ENCODE assay signal across 1 cellular context in the genomic region with DNA sequence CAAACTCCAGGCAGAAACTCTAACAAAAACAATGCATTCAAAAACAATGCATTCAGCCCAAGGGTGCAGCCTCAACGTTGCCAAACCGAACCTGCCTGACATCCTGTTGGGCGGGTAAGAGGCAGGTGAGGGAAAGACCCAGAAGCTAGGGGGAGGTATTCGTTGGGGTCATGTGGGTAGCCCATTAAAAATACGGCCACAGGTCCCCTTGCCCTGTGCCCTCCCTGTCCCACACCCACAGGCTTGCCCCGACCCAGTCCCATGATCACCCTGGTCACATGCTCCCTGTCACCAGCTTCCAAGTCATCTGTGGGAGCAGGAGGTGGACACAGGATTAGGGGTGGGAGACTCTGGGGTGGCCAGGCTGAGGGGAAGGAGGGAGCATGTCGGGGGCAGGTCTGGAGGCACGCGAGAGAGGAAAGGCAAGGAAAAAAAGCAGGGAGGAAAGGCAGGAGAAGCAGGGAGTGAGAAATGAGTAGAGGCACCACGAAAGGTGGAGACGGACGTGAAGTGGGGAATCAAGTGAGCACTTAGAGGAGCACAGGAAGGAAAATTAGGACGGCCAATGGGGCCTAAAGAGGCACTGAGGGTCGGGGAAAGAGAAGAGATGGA.
TF ChIP-seq lines count a peak whose summit lies in the region.

No MANE protein-coding gene starts in this region.

TF ChIP-seq in HepG2, 621 proteins besides CTCF, POLR2A, EP300 and RAD21 (continued from another document and continues in another):
- TF ChIP-seq, protein P1, sequence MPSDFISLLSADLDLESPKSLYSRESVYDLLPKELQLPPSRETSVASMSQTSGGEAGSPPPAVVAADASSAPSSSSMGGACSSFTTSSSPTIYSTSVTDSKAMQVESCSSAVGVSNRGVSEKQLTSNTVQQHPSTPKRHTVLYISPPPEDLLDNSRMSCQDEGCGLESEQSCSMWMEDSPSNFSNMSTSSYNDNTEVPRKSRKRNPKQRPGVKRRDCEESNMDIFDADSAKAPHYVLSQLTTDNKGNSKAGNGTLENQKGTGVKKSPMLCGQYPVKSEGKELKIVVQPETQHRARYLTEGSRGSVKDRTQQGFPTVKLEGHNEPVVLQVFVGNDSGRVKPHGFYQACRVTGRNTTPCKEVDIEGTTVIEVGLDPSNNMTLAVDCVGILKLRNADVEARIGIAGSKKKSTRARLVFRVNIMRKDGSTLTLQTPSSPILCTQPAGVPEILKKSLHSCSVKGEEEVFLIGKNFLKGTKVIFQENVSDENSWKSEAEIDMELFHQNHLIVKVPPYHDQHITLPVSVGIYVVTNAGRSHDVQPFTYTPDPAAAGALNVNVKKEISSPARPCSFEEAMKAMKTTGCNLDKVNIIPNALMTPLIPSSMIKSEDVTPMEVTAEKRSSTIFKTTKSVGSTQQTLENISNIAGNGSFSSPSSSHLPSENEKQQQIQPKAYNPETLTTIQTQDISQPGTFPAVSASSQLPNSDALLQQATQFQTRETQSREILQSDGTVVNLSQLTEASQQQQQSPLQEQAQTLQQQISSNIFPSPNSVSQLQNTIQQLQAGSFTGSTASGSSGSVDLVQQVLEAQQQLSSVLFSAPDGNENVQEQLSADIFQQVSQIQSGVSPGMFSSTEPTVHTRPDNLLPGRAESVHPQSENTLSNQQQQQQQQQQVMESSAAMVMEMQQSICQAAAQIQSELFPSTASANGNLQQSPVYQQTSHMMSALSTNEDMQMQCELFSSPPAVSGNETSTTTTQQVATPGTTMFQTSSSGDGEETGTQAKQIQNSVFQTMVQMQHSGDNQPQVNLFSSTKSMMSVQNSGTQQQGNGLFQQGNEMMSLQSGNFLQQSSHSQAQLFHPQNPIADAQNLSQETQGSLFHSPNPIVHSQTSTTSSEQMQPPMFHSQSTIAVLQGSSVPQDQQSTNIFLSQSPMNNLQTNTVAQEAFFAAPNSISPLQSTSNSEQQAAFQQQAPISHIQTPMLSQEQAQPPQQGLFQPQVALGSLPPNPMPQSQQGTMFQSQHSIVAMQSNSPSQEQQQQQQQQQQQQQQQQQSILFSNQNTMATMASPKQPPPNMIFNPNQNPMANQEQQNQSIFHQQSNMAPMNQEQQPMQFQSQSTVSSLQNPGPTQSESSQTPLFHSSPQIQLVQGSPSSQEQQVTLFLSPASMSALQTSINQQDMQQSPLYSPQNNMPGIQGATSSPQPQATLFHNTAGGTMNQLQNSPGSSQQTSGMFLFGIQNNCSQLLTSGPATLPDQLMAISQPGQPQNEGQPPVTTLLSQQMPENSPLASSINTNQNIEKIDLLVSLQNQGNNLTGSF (CRISPR knock-in tag; IDR thresholded peaks at IDR 0.05), result no peak
- no peak for TF ChIP-seq MXD4 (CRISPR knock-in tag; IDR thresholded peaks at IDR 0.05)
- no peak for TF ChIP-seq PPARG (CRISPR knock-in tag; conservative IDR thresholded peaks at IDR 0.05)
- no peak for TF ChIP-seq NONO (IDR thresholded peaks at IDR 0.05)
- TF ChIP-seq NONO (CRISPR knock-in tag; conservative IDR thresholded peaks at IDR 0.05), result peak; percentile 52; the same call in 1 of the 2 replicates
- TF ChIP-seq, protein P2, sequence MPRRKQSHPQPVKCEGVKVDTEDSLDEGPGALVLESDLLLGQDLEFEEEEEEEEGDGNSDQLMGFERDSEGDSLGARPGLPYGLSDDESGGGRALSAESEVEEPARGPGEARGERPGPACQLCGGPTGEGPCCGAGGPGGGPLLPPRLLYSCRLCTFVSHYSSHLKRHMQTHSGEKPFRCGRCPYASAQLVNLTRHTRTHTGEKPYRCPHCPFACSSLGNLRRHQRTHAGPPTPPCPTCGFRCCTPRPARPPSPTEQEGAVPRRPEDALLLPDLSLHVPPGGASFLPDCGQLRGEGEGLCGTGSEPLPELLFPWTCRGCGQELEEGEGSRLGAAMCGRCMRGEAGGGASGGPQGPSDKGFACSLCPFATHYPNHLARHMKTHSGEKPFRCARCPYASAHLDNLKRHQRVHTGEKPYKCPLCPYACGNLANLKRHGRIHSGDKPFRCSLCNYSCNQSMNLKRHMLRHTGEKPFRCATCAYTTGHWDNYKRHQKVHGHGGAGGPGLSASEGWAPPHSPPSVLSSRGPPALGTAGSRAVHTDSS (CRISPR knock-in tag; conservative IDR thresholded peaks at IDR 0.05), result no peak
- TF ChIP-seq TGIF2 (CRISPR knock-in tag; IDR thresholded peaks at IDR 0.05), result peak; percentile 25; the same call in 1 of the 2 replicates
- TF ChIP-seq POLR2AphosphoS5 (IDR thresholded peaks at IDR 0.05; ENCODE audit: low read depth, low read length), result peak; percentile 31; the same call in 1 of the 2 replicates
- TF ChIP-seq ZNF160 (CRISPR knock-in tag; IDR thresholded peaks at IDR 0.05), result no peak
- peak; percentile 46; the same call in 1 of the 2 replicates for TF ChIP-seq SAP130 (CRISPR knock-in tag; IDR thresholded peaks at IDR 0.05; ENCODE audit: low read depth)
- TF ChIP-seq TP53 (CRISPR knock-in tag; conservative IDR thresholded peaks at IDR 0.05), result no peak
- TF ChIP-seq, protein P3, sequence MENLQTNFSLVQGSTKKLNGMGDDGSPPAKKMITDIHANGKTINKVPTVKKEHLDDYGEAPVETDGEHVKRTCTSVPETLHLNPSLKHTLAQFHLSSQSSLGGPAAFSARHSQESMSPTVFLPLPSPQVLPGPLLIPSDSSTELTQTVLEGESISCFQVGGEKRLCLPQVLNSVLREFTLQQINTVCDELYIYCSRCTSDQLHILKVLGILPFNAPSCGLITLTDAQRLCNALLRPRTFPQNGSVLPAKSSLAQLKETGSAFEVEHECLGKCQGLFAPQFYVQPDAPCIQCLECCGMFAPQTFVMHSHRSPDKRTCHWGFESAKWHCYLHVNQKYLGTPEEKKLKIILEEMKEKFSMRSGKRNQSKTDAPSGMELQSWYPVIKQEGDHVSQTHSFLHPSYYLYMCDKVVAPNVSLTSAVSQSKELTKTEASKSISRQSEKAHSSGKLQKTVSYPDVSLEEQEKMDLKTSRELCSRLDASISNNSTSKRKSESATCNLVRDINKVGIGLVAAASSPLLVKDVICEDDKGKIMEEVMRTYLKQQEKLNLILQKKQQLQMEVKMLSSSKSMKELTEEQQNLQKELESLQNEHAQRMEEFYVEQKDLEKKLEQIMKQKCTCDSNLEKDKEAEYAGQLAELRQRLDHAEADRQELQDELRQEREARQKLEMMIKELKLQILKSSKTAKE (CRISPR knock-in tag; IDR thresholded peaks at IDR 0.05; ENCODE audit: borderline replicate concordance), result peak; percentile 29; the same call in 1 of the 2 replicates
- 0 out of 2 replicates have a peak, but pooled peaks have one; percentile 28 for TF ChIP-seq SP4 (CRISPR knock-in tag; IDR thresholded peaks at IDR 0.05)
- no peak for TF ChIP-seq ZNF354B (CRISPR knock-in tag; IDR thresholded peaks at IDR 0.05)
- TF ChIP-seq, protein P4, sequence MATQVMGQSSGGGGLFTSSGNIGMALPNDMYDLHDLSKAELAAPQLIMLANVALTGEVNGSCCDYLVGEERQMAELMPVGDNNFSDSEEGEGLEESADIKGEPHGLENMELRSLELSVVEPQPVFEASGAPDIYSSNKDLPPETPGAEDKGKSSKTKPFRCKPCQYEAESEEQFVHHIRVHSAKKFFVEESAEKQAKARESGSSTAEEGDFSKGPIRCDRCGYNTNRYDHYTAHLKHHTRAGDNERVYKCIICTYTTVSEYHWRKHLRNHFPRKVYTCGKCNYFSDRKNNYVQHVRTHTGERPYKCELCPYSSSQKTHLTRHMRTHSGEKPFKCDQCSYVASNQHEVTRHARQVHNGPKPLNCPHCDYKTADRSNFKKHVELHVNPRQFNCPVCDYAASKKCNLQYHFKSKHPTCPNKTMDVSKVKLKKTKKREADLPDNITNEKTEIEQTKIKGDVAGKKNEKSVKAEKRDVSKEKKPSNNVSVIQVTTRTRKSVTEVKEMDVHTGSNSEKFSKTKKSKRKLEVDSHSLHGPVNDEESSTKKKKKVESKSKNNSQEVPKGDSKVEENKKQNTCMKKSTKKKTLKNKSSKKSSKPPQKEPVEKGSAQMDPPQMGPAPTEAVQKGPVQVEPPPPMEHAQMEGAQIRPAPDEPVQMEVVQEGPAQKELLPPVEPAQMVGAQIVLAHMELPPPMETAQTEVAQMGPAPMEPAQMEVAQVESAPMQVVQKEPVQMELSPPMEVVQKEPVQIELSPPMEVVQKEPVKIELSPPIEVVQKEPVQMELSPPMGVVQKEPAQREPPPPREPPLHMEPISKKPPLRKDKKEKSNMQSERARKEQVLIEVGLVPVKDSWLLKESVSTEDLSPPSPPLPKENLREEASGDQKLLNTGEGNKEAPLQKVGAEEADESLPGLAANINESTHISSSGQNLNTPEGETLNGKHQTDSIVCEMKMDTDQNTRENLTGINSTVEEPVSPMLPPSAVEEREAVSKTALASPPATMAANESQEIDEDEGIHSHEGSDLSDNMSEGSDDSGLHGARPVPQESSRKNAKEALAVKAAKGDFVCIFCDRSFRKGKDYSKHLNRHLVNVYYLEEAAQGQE (IDR thresholded peaks at IDR 0.05; ENCODE audit: borderline replicate concordance in 1 of 2, low read depth in 1 of 2, low read length in 2 of 2), result no peak
- no peak for TF ChIP-seq CHCHD3 (CRISPR knock-in tag; IDR thresholded peaks at IDR 0.05)
- TF ChIP-seq HOXA5 (CRISPR knock-in tag; IDR thresholded peaks at IDR 0.05), result no peak
- TF ChIP-seq LCORL (IDR thresholded peaks at IDR 0.05), result 0 out of 2 replicates have a peak, but pooled peaks have one; percentile 19
- TF ChIP-seq LCORL (CRISPR knock-in tag; IDR thresholded peaks at IDR 0.05), result no peak; the same call in 1 of the 2 replicates
- TF ChIP-seq, protein P5, sequence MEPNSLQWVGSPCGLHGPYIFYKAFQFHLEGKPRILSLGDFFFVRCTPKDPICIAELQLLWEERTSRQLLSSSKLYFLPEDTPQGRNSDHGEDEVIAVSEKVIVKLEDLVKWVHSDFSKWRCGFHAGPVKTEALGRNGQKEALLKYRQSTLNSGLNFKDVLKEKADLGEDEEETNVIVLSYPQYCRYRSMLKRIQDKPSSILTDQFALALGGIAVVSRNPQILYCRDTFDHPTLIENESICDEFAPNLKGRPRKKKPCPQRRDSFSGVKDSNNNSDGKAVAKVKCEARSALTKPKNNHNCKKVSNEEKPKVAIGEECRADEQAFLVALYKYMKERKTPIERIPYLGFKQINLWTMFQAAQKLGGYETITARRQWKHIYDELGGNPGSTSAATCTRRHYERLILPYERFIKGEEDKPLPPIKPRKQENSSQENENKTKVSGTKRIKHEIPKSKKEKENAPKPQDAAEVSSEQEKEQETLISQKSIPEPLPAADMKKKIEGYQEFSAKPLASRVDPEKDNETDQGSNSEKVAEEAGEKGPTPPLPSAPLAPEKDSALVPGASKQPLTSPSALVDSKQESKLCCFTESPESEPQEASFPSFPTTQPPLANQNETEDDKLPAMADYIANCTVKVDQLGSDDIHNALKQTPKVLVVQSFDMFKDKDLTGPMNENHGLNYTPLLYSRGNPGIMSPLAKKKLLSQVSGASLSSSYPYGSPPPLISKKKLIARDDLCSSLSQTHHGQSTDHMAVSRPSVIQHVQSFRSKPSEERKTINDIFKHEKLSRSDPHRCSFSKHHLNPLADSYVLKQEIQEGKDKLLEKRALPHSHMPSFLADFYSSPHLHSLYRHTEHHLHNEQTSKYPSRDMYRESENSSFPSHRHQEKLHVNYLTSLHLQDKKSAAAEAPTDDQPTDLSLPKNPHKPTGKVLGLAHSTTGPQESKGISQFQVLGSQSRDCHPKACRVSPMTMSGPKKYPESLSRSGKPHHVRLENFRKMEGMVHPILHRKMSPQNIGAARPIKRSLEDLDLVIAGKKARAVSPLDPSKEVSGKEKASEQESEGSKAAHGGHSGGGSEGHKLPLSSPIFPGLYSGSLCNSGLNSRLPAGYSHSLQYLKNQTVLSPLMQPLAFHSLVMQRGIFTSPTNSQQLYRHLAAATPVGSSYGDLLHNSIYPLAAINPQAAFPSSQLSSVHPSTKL (CRISPR knock-in tag; IDR thresholded peaks at IDR 0.05), result no peak
- TF ChIP-seq HNF4A (CRISPR knock-in tag; IDR thresholded peaks at IDR 0.05), result no peak
- peak; percentile 36; the same call in 1 of the 2 replicates for TF ChIP-seq ZNF607 (CRISPR knock-in tag; IDR thresholded peaks at IDR 0.05; ENCODE audit: borderline replicate concordance)
- 0 out of 2 replicates have a peak, but pooled peaks have one; percentile 28 for TF ChIP-seq ZNF253 (CRISPR knock-in tag; IDR thresholded peaks at IDR 0.05; ENCODE audit: borderline replicate concordance)
- TF ChIP-seq PAF1 (CRISPR knock-in tag; IDR thresholded peaks at IDR 0.05), result no peak
- TF ChIP-seq JUNB (CRISPR knock-in tag; IDR thresholded peaks at IDR 0.05; ENCODE audit: borderline replicate concordance), result 0 out of 2 replicates have a peak, but pooled peaks have one; percentile 37
- TF ChIP-seq, protein P6, sequence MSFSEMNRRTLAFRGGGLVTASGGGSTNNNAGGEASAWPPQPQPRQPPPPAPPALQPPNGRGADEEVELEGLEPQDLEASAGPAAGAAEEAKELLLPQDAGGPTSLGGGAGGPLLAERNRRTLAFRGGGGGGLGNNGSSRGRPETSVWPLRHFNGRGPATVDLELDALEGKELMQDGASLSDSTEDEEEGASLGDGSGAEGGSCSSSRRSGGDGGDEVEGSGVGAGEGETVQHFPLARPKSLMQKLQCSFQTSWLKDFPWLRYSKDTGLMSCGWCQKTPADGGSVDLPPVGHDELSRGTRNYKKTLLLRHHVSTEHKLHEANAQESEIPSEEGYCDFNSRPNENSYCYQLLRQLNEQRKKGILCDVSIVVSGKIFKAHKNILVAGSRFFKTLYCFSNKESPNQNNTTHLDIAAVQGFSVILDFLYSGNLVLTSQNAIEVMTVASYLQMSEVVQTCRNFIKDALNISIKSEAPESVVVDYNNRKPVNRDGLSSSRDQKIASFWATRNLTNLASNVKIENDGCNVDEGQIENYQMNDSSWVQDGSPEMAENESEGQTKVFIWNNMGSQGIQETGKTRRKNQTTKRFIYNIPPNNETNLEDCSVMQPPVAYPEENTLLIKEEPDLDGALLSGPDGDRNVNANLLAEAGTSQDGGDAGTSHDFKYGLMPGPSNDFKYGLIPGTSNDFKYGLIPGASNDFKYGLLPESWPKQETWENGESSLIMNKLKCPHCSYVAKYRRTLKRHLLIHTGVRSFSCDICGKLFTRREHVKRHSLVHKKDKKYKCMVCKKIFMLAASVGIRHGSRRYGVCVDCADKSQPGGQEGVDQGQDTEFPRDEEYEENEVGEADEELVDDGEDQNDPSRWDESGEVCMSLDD (CRISPR knock-in tag; IDR thresholded peaks at IDR 0.05; ENCODE audit: borderline replicate concordance), result no peak
- TF ChIP-seq TARDBP (CRISPR knock-in tag; IDR thresholded peaks at IDR 0.05), result no peak
- TF ChIP-seq, protein P7, sequence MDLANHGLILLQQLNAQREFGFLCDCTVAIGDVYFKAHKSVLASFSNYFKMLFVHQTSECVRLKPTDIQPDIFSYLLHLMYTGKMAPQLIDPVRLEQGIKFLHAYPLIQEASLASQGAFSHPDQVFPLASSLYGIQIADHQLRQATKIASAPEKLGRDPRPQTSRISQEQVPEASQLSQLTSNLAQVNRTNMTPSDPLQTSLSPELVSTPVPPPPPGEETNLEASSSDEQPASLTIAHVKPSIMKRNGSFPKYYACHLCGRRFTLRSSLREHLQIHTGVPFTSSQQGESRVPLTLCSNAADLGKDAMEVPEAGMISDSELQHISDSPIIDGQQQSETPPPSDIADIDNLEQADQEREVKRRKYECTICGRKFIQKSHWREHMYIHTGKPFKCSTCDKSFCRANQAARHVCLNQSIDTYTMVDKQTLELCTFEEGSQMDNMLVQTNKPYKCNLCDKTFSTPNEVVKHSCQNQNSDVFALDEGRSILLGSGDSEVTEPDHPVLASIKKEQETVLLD (CRISPR knock-in tag; IDR thresholded peaks at IDR 0.05; ENCODE audit: low read depth), result peak; percentile 60; the same call in 1 of the 2 replicates
